19 cellular contexts compared by ENCODE assay signal in the genomic region with DNA sequence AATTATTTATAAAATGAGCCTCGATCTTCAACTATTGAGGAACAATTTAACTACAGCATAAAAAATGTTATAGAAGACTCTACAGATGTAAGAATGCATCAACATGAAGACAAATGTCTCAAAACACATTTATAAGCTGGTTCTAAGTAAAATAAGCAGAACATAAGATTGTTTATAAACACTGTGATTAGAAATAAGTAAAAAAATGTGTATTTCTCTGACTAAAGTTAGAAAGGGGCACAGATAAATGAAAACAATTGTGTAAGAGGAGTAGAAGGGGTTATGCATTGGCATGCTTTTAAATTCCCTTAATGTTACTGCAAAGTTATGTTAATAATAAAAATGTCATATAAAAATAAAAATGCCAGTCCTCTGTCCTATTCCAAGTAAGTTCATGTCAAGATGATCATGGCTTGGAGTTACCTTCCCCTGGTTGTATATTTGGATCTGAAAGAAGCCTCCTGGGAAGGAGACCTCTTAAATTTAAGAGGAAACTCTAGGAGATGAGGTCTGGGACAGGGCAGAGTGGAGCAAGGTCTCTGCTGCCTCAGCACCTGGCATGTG.
DNase-seq lines count a peak whose midpoint lies in the region; ATAC-seq and TF ChIP-seq lines count a peak whose summit lies in the region.
"Had no signal": no experiment of that assay in that cellular context is flagged by ENCODE, and none has a peak within 500 bp of the region (broad histone marks: within the 10 kb centered on the region; RNA-seq: fewer than 3 reads in every experiment).

No MANE protein-coding gene starts in this region.

- TF ChIP-seq CTCF in IMR-90 (conservative IDR thresholded peaks at IDR 0.05; ENCODE audit: low read depth, low read length) (no peak), nephron (IDR thresholded peaks at IDR 0.05; ENCODE audit: unreplicated experiment in 3 of 3) (no peak), sigmoid colon (IDR thresholded peaks at IDR 0.05) (no peak), foreskin keratinocyte (conservative IDR thresholded peaks at IDR 0.05) (no peak)

- H3K18ac ChIP-seq in IMR-90 (ENCODE audit: low read depth, low read length) = no peak overlapping the region

- DNase-seq in IMR-90 = no peak
- peak; percentile 58 for DNase-seq in fibroblast of gingiva (ENCODE audit: low read depth)
- DNase-seq in sigmoid colon = no peak
- no peak for DNase-seq in aorta
- no peak for DNase-seq in foreskin keratinocyte
- DNase-seq in GOT3 (lab: John Stamatoyannopoulos, UW) = no peak
- DNase-seq: 8988T; CD4-positive, alpha-beta memory T cell; DMS153; DMS79; GDM1; H7; HFFc6 had no signal

- CTCF ChIA-PET in IMR-90 (lab: Yijun Ruan, JAX) = no interaction called here

- H3K23ac ChIP-seq in IMR-90 (ENCODE audit: low read depth, low read length) = no peak overlapping the region

- H3K9me1 ChIP-seq in IMR-90 (ENCODE audit: insufficient read depth, low read length) = no peaks in the 10 kb centered on the region

- no CpG with 5 or more reads among the region's 1 CpG for WGBS in IMR-90 (ENCODE audit: extremely low coverage in 2 of 2, insufficient read length in 1 of 2), 2 experiments
- WGBS in sigmoid colon, 2 donors = 61 to 71% methylated on average over 1 of the region's 1 CpG
- 53 to 67% methylated on average over 1 of the region's 1 CpG for WGBS in aorta, 2 donors

- no TSS peak for BruUV-seq in IMR-90 (replicated peaks; lab: Mats Ljungman, UMichigan)

- H4K91ac ChIP-seq in IMR-90 (ENCODE audit: insufficient read depth, low read depth, low read length) = no peak overlapping the region

- H2BK20ac ChIP-seq in IMR-90 (ENCODE audit: low read depth, low read length) = no peak overlapping the region

- H3K4me3 Mint-ChIP-seq in nephron = no peak overlapping the region
- H3K4me3 Mint-ChIP-seq: CD14-positive monocyte; CD4-positive, alpha-beta memory T cell; GM23338; HFFc6 had no signal

- H2BK5ac ChIP-seq in IMR-90 (ENCODE audit: low read depth, low read length, poor library complexity, severe bottlenecking) = no peak overlapping the region

- no peak overlapping the region for H3K14ac ChIP-seq in IMR-90 (replicated peaks; ENCODE audit: low read depth, low read length)

- in situ Hi-C loops in IMR-90 (cut with MboI; ENCODE audit: low sequenced_read_pairs) = no loop called here

- H4K8ac ChIP-seq in IMR-90 (ENCODE audit: low read depth in 2 of 2, low read length in 2 of 2) = no peak overlapping the region

- no peak overlapping the region for H2BK120ac ChIP-seq in IMR-90 (ENCODE audit: low read depth, low read length)

- TF ChIP-seq EP300 in sigmoid colon (IDR thresholded peaks at IDR 0.05) = no peak

- ATAC-seq in IMR-90 (ENCODE audit: low read depth) (peak; percentile 58), aorta (ENCODE audit: low FRiP score) (no peak), foreskin keratinocyte (no peak), GM21786 (IDR thresholded peaks at IDR 0.05; ENCODE audit: unreplicated experiment) (no peak)
- ATAC-seq: GM23338, HCT116 had no signal

- H2AK9ac ChIP-seq in IMR-90 (replicated peaks; ENCODE audit: low read depth, low read length, poor library complexity) = no peak overlapping the region

- no peak for TF ChIP-seq RAD21 in IMR-90 (IDR thresholded peaks at IDR 0.05; ENCODE audit: low read length)

- H2AK5ac ChIP-seq in IMR-90 (ENCODE audit: low read depth, low read length) = no peak overlapping the region

- H3K4me3 ChIP-seq in IMR-90 (ENCODE audit: insufficient read depth, low read depth, low read length) (no peak overlapping the region), sigmoid colon (no peak overlapping the region), aorta (ENCODE audit: low read length in 2 of 2) (no peak overlapping the region)
- H3K4me3 ChIP-seq: BLaER1, GM23338 had no signal

- H3K79me1 ChIP-seq in IMR-90 (ENCODE audit: low read depth in 1 of 2, low read length in 2 of 2) = no peaks in the 10 kb centered on the region

- peaks cover 32% of the 10 kb centered on the region for H3K4me1 Mint-ChIP-seq in nephron
- H3K4me1 Mint-ChIP-seq: CD14-positive monocyte, GM23338 had no signal

- H3K27me3 ChIP-seq in IMR-90 (ENCODE audit: control insufficient read depth, insufficient read depth, low read length) (peaks cover 23% of the 10 kb centered on the region), sigmoid colon (no peaks in the 10 kb centered on the region), aorta (ENCODE audit: control insufficient read depth in 1 of 2, insufficient read depth in 2 of 2, low read length in 1 of 2) (no peaks in the 10 kb centered on the region), foreskin keratinocyte (peaks cover 10% of the 10 kb centered on the region)
- H3K27me3 ChIP-seq: BLaER1 had no signal

- no peaks in the 10 kb centered on the region for H3K36me3 Mint-ChIP-seq in nephron (ENCODE audit: low read depth)
- H3K36me3 Mint-ChIP-seq: CD14-positive monocyte; CD4-positive, alpha-beta memory T cell had no signal

- intact Hi-C loops in IMR-90 (cut with micrococcal nuclease) (no loop called here), sigmoid colon (cut with DNase I) (no loop called here), aorta (cut with DNase I) (no loop called here)

- no peak for TF ChIP-seq POLR2A in IMR-90 (IDR thresholded peaks at IDR 0.05; ENCODE audit: low read depth, low read length)
- no peak for TF ChIP-seq POLR2A in sigmoid colon (IDR thresholded peaks at IDR 0.05)

- H3K4ac ChIP-seq in IMR-90 (ENCODE audit: low read depth, low read length) = no peak overlapping the region

- H2AFZ ChIP-seq in IMR-90 (replicated peaks; ENCODE audit: low read length, poor library complexity) = no peak overlapping the region
- H2AFZ ChIP-seq: GM23338 had no signal

- H3K4me2 ChIP-seq in IMR-90 (ENCODE audit: low read depth, low read length) = no peak overlapping the region
- H3K4me2 ChIP-seq: BLaER1, GM23338 had no signal

- POLR2A ChIA-PET in IMR-90 (lab: Charles Lee; ENCODE audit: unreplicated experiment) = no interaction called here

- H4K5ac ChIP-seq in IMR-90 (ENCODE audit: low read depth, low read length) = no peak overlapping the region

- dilution Hi-C loops in IMR-90 (cut with HindIII; ENCODE audit: low sequenced_read_pairs, unreplicated experiment) = no loop called here

- peaks cover 3% of the 10 kb centered on the region; the same call in 1 of the 2 replicates for H3K4me1 ChIP-seq in IMR-90 (ENCODE audit: control insufficient read depth, insufficient read depth, low read length)
- H3K4me1 ChIP-seq in sigmoid colon = peaks cover 0 to 54% (median 48%) of the 10 kb centered on the region in 4 donors
- H3K4me1 ChIP-seq in aorta (ENCODE audit: control insufficient read depth in 1 of 2, insufficient read depth in 2 of 2, low read length in 2 of 2) = no peaks in the 10 kb centered on the region
- H3K4me1 ChIP-seq in foreskin keratinocyte = no peaks in the 10 kb centered on the region
- H3K4me1 ChIP-seq: BLaER1 had no signal

- no peaks in the 10 kb centered on the region for H3K9me3 Mint-ChIP-seq in nephron
- H3K9me3 Mint-ChIP-seq: GM23338, HFFc6 had no signal

- peak overlapping the region; percentile 6 to 48 (median 36) for H3K27ac Mint-ChIP-seq in nephron
- H3K27ac Mint-ChIP-seq: CD14-positive monocyte; CD4-positive, alpha-beta memory T cell; GM23338; HFFc6 had no signal

- H3K9me3 ChIP-seq in IMR-90 (ENCODE audit: control insufficient read depth, insufficient read depth, low read length) = no peaks in the 10 kb centered on the region
- H3K9me3 ChIP-seq in sigmoid colon = no peaks in the 10 kb centered on the region
- H3K9me3 ChIP-seq in aorta (ENCODE audit: control insufficient read depth, low read length) = no peaks in the 10 kb centered on the region
- H3K9me3 ChIP-seq: BLaER1 had no signal

- no peak overlapping the region for H3K56ac ChIP-seq in IMR-90 (ENCODE audit: extremely low read depth, insufficient read depth, low read length)

- no peaks in the 10 kb centered on the region for H3K36me3 ChIP-seq in IMR-90 (ENCODE audit: control insufficient read depth, insufficient read depth, low read length)
- H3K36me3 ChIP-seq in sigmoid colon = no peaks in the 10 kb centered on the region
- no peaks in the 10 kb centered on the region for H3K36me3 ChIP-seq in aorta (ENCODE audit: control insufficient read depth in 1 of 2, insufficient read depth in 2 of 2, low read length in 1 of 2)
- H3K36me3 ChIP-seq: BLaER1 had no signal

- H3K27ac ChIP-seq in IMR-90 (ENCODE audit: insufficient read depth, low read length) (no peak overlapping the region), sigmoid colon (peak overlapping the region in 3 of 4 donors; percentile 70 to 74 (median 73)), aorta (ENCODE audit: low read depth in 1 of 2, low read length in 2 of 2) (no peak overlapping the region), foreskin keratinocyte (no peak overlapping the region)
- H3K27ac ChIP-seq: BLaER1 had no signal

- H4K20me1 ChIP-seq in IMR-90 (ENCODE audit: insufficient read depth, low read length) = no peaks in the 10 kb centered on the region
- H4K20me1 ChIP-seq: BLaER1 had no signal

- H2BK15ac ChIP-seq in IMR-90 (ENCODE audit: low read depth, low read length) = no peak overlapping the region

- H3K9ac ChIP-seq in IMR-90 (ENCODE audit: low read depth, low read length) = no peak overlapping the region
- H3K9ac ChIP-seq: BLaER1 had no signal

- H3K27me3 Mint-ChIP-seq in nephron (ENCODE audit: low read depth) = peaks cover 12% of the 10 kb centered on the region

TF ChIP-seq in IMR-90, 13 proteins besides CTCF, POLR2A, EP300 and RAD21 (continues in another document):
- TF ChIP-seq BHLHE40 (IDR thresholded peaks at IDR 0.05; ENCODE audit: low read depth, low read length) (no peak), MAZ (IDR thresholded peaks at IDR 0.05; ENCODE audit: borderline replicate concordance, low read depth, low read length) (no peak), CEBPB (IDR thresholded peaks at IDR 0.05; ENCODE audit: low read depth, low read length) (no peak), FOS (IDR thresholded peaks at IDR 0.05; ENCODE audit: low read depth, low read length) (no peak), NFE2L2 (IDR thresholded peaks at IDR 0.05; ENCODE audit: low read depth, low read length) (no peak), MXI1 (IDR thresholded peaks at IDR 0.05; ENCODE audit: borderline replicate concordance, low read depth, low read length) (no peak), MAFK (IDR thresholded peaks at IDR 0.05; ENCODE audit: low read depth, low read length) (no peak), CHD1 (IDR thresholded peaks at IDR 0.05; ENCODE audit: low read depth, low read length) (no peak), RCOR1 (IDR thresholded peaks at IDR 0.05; ENCODE audit: insufficient replicate concordance, low read length) (no peak), SMC3 (IDR thresholded peaks at IDR 0.05; ENCODE audit: low read depth, low read length) (no peak)

Comparison
In these comparisons a context has a peak if more than half of its experiments do, and no peak if none do; other contexts are left out.
1. H3K27ac ChIP-seq: peak in sigmoid colon (3 of 4); none in IMR-90 (single experiment), aorta (0 of 2) and foreskin keratinocyte (single experiment).